1 cellular context compared by ENCODE assay signal in the genomic region with DNA sequence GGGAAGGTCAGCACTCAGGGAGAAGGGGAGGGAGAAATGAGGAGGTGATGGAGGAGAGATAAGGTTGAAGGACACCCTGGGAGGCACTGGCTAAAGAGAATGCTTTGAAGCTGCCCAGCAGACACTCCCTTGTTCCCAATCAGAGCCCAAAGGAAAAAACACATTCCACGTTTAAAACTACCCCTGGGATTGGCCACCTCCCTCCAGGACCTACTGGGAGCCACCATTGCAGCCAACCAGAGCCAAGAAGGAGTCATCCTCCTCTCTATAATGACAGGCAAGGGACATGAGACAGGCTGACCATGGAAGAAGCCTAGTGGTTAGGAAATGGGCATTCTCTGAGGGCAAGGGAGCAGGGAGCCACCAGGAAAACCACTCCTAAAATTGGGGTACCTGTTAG.
TF ChIP-seq lines count a peak whose summit lies in the region.

No MANE protein-coding gene starts in this region.

TF ChIP-seq in H1, 55 proteins besides CTCF, POLR2A, EP300 and RAD21:
- TF ChIP-seq CTBP2 (IDR thresholded peaks at IDR 0.05; ENCODE audit: borderline replicate concordance, insufficient read depth, insufficient read length, low read length) (no peak), CREB1 (IDR thresholded peaks at IDR 0.05) (no peak), SP2 (IDR thresholded peaks at IDR 0.05; ENCODE audit: low read length) (no peak), RFX5 (IDR thresholded peaks at IDR 0.05; ENCODE audit: borderline replicate concordance, low read depth, low read length) (no peak), KDM4A (IDR thresholded peaks at IDR 0.05; ENCODE audit: low read depth, low read length, severe bottlenecking) (no peak), TAF7 (optimal IDR thresholded peaks at IDR 0.05; ENCODE audit: borderline replicate concordance, low read depth, low read length) (no peak)
- TF ChIP-seq, protein P1, sequence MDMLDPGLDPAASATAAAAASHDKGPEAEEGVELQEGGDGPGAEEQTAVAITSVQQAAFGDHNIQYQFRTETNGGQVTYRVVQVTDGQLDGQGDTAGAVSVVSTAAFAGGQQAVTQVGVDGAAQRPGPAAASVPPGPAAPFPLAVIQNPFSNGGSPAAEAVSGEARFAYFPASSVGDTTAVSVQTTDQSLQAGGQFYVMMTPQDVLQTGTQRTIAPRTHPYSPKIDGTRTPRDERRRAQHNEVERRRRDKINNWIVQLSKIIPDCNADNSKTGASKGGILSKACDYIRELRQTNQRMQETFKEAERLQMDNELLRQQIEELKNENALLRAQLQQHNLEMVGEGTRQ (IDR thresholded peaks at IDR 0.05; ENCODE audit: low read length) = no peak
- TF ChIP-seq, protein P2, sequence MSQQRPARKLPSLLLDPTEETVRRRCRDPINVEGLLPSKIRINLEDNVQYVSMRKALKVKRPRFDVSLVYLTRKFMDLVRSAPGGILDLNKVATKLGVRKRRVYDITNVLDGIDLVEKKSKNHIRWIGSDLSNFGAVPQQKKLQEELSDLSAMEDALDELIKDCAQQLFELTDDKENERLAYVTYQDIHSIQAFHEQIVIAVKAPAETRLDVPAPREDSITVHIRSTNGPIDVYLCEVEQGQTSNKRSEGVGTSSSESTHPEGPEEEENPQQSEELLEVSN (IDR thresholded peaks at IDR 0.05) = no peak
- TF ChIP-seq, protein P3, sequence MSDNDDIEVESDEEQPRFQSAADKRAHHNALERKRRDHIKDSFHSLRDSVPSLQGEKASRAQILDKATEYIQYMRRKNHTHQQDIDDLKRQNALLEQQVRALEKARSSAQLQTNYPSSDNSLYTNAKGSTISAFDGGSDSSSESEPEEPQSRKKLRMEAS (IDR thresholded peaks at IDR 0.05) = no peak
